In genomic region chr7:151247016-151247580, GRCh38 we compare ENCODE assay signal across 10 cellular contexts. TPM values are rescaled to one million over a fixed set of nuclear protein-coding genes. Genes with fewer than 3 reads are reported as not detected.
DNase-seq lines count a peak whose midpoint lies in the region; ATAC-seq and TF ChIP-seq lines count a peak whose summit lies in the region.
"Had no signal": no experiment of that assay in that cellular context is flagged by ENCODE, and none has a peak within 500 bp of the region (broad histone marks: within the 10 kb centered on the region; RNA-seq: fewer than 3 reads in every experiment).

No MANE protein-coding gene starts in this region.

- no peaks in the 10 kb centered on the region for H3K36me3 ChIP-seq in Panc1 (ENCODE audit: control insufficient read depth, insufficient read depth, low read length)
- peaks cover 11% of the 10 kb centered on the region for H3K36me3 ChIP-seq in osteoblast (ENCODE audit: insufficient read depth, low read length)

- H3K79me2 ChIP-seq in osteoblast (ENCODE audit: insufficient read depth, low read length): peaks cover 10% of the 10 kb centered on the region

- POLR2A ChIA-PET in AG04450 (lab: Yijun Ruan, JAX): interaction anchor here (1.3 kb wide), 1 partner anchor 20 kb away, joined by 6 read pairs; the partner anchor contains the start of gene ABCF2
- POLR2A ChIA-PET in Panc1 (lab: Charles Lee): interaction anchor here (0.7 kb wide), 1 partner anchor 15 kb away, joined by 8 read pairs; the partner anchor contains the start of gene CHPF2

- intact Hi-C loops in Panc1 (cut with micrococcal nuclease; ENCODE audit: unreplicated experiment): no loop called here

- H3K27ac ChIP-seq in AG04450 (ENCODE audit: low read depth, low read length) (peak overlapping the region; percentile 31), Panc1 (ENCODE audit: low read length) (no peak overlapping the region; the same call in 1 of the 2 replicates), osteoblast (ENCODE audit: low read depth, low read length) (peak overlapping the region; percentile 61)

- BruUV-seq in Panc1 (replicated peaks; lab: Mats Ljungman, UMichigan): no TSS peak

- H3K4me3 ChIP-seq in AG04450 (ENCODE audit: low read depth, low read length): peak overlapping the region; percentile 73
- peak overlapping the region in 1 of 2 experiments; percentile 75; a peak in 2 of 4 replicates for H3K4me3 ChIP-seq in Panc1 (ENCODE audit: low read depth in 2 of 2, low read length in 2 of 2)
- H3K4me3 ChIP-seq in fibroblast of pulmonary artery (replicated peaks; ENCODE audit: low read depth, low read length): peak overlapping the region; percentile 72
- peak overlapping the region; percentile 87 for H3K4me3 ChIP-seq in osteoblast (ENCODE audit: insufficient read depth, low read length)

- peaks cover 30% of the 10 kb centered on the region for H4K20me1 ChIP-seq in osteoblast (ENCODE audit: insufficient read depth, low read length)

- H3K27me3 ChIP-seq in AG04450 (ENCODE audit: control insufficient read depth, insufficient read depth, low read length) (no peaks in the 10 kb centered on the region), Panc1 (ENCODE audit: control insufficient read depth, insufficient read depth, low read length) (no peaks in the 10 kb centered on the region), osteoblast (ENCODE audit: insufficient read depth, low read length) (no peaks in the 10 kb centered on the region)

- peak overlapping the region; percentile 85 for H3K4me2 ChIP-seq in osteoblast (ENCODE audit: insufficient read depth, low read length)

- no peak for DNase-seq in AG04450 (ENCODE audit: low read depth, low spot score)
- DNase-seq in Panc1 (ENCODE audit: low read depth, low spot score): no peak
- no peak for DNase-seq in fibroblast of pulmonary artery (ENCODE audit: low read depth)
- DNase-seq in osteoblast (ENCODE audit: insufficient read length, low spot score, missing footprints): peak; percentile 89
- DNase-seq in AML-193 (lab: John Stamatoyannopoulos, UW): no peak
- DNase-seq in mesenteric fat pad (ENCODE audit: low spot score): no peak
- no peak for DNase-seq in NCI-H2171 (lab: John Stamatoyannopoulos, UW)
- DNase-seq: NCI-H2171 treated with DMSO at 0.1 percent for 48 hours had no signal

- 0 out of 2 replicates have a peak, but pooled peaks have one; percentile 0 for ATAC-seq in Panc1
- ATAC-seq in HG02759 (IDR thresholded peaks at IDR 0.05; ENCODE audit: unreplicated experiment): no peak

- TF ChIP-seq CTCF in AG04450 (IDR thresholded peaks at IDR 0.05; ENCODE audit: low read depth, low read length) (no peak), Panc1 (IDR thresholded peaks at IDR 0.05) (no peak), fibroblast of pulmonary artery (IDR thresholded peaks at IDR 0.05; ENCODE audit: low read length, missing control alignments) (no peak), osteoblast (IDR thresholded peaks at IDR 0.05; ENCODE audit: extremely low read depth, low read depth, low read length) (no peak)

- H3K9me3 ChIP-seq in AG04450 (ENCODE audit: control insufficient read depth, insufficient read depth, low read length): no peaks in the 10 kb centered on the region; the same call in 1 of the 2 replicates
- H3K9me3 ChIP-seq in Panc1 (ENCODE audit: control insufficient read depth, insufficient read depth, low read depth, low read length): no peaks in the 10 kb centered on the region
- H3K9me3 ChIP-seq in osteoblast (ENCODE audit: low read depth, low read length): no peaks in the 10 kb centered on the region

- CTCF ChIA-PET in AG04450 (lab: Charles Lee) (interaction anchor here (0.9 to 2.3 kb wide), 6 partner anchors 10 to 120 kb away, joined by 3 to 7 read pairs (median 4); no protein-coding TSS in a partner anchor), Panc1 (lab: Charles Lee) (interaction anchor here (1.0 kb wide), 1 partner anchor 20 kb away, joined by 6 read pairs; the partner anchor contains the start of gene ABCF2)

- in situ Hi-C loops in Panc1 (cut with HindIII; ENCODE audit: low pct_unique_long_range_greater_than_20kb, low sequenced_read_pairs): no loop called here

- peaks cover 45% of the 10 kb centered on the region for H3K4me1 ChIP-seq in Panc1 (ENCODE audit: control insufficient read depth, insufficient read depth, low read length)
- peaks cover 46% of the 10 kb centered on the region for H3K4me1 ChIP-seq in osteoblast (ENCODE audit: insufficient read depth, low read length)

- H2AFZ ChIP-seq in osteoblast (ENCODE audit: low read length): no peak overlapping the region

RNA-seq across cellular contexts. Expression of gene SMARCD3, which starts 1.4 kb away (rescaled TPM):
- 39.2 and 47.7 TPM in 2 replicates for polyA plus RNA-seq in AG04450 (2011; rRNA removed)
- polyA minus RNA-seq in AG04450 (2011; rRNA and poly(A)+ RNA removed): 29.9 and 40.9 TPM in 2 replicates
- 27.8 TPM for total RNA-seq in Panc1 (2021; ENCODE audit: unreplicated experiment)
- polyA plus RNA-seq in Panc1 (2012; ENCODE audit: insufficient read length): 35.9 TPM
- 37.4 and 40.2 TPM in 2 replicates for total RNA-seq in osteoblast
- total RNA-seq in mesenteric fat pad: 36.5 TPM

RNA-seq across cellular contexts. Expression of gene CHPF2, which starts 14.8 kb away (rescaled TPM):
- 32.9 and 42.2 TPM in 2 replicates for polyA plus RNA-seq in AG04450 (2011; rRNA removed)
- polyA minus RNA-seq in AG04450 (2011; rRNA and poly(A)+ RNA removed): 37.7 and 51.9 TPM in 2 replicates
- total RNA-seq in Panc1 (2021; ENCODE audit: unreplicated experiment) (44.9 TPM), osteoblast (77.5 and 83.2 TPM in 2 replicates), mesenteric fat pad (42.1 TPM)
- polyA plus RNA-seq in Panc1 (2012; ENCODE audit: insufficient read length): 43.7 TPM

RNA-seq across cellular contexts. Expression of gene ABCF2, which starts 20.1 kb away (rescaled TPM):
- polyA plus RNA-seq in AG04450 (2011; rRNA removed): 31.0 and 39.0 TPM in 2 replicates
- polyA minus RNA-seq in AG04450 (2011; rRNA and poly(A)+ RNA removed): 39.7 and 41.6 TPM in 2 replicates
- 64.4 TPM for total RNA-seq in Panc1 (2021; ENCODE audit: unreplicated experiment)
- polyA plus RNA-seq in Panc1 (2012; ENCODE audit: insufficient read length): 53.9 TPM
- total RNA-seq in osteoblast: 55.1 and 65.9 TPM in 2 replicates
- total RNA-seq in mesenteric fat pad: 38.1 TPM

RNA-seq across cellular contexts. Expression of gene H2BK1, which starts 36.8 kb away (rescaled TPM):
- polyA plus RNA-seq in AG04450 (2011; rRNA removed): not detected in 2 replicates
- polyA minus RNA-seq in AG04450 (2011; rRNA and poly(A)+ RNA removed): not detected in 2 replicates
- total RNA-seq in Panc1 (2021; ENCODE audit: unreplicated experiment): not detected
- polyA plus RNA-seq in Panc1 (2012; ENCODE audit: insufficient read length): not detected
- total RNA-seq in osteoblast: not detected in 2 replicates
- not detected for total RNA-seq in mesenteric fat pad
- total RNA-seq: kidney epithelial cell had no signal
